8 cellular contexts compared by ENCODE assay signal in the genomic region with DNA sequence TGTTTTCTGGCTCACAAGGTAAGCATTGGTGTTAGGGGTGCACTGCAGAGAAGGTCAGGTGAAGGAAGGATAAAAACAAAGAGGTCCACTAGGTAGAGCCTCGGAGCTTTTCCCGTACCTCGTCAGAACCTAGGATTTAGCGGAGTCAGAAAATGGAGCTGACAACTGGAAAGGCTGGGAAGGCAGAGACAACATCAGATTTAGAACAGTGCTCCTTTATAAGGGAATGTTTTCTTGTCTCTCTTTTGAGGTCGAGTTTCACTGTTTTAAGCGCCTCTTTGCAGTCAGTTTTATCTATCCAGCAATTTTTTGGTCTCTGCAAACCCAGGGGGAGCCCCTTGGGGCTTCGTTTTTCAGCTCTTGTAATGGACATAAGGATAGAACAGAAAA.
A peak's percentile ranks its signal among the peaks of the same experiment; 100 is the strongest.
DNase-seq lines count a peak whose midpoint lies in the region; ATAC-seq and TF ChIP-seq lines count a peak whose summit lies in the region.

No MANE protein-coding gene starts in this region.

- no peak for TF ChIP-seq POLR2A in heart left ventricle (IDR thresholded peaks at IDR 0.05)

- peaks cover 82% of the 10 kb centered on the region for H3K36me3 Mint-ChIP-seq in activated CD8-positive, alpha-beta T cell treated with anti-CD3 and anti-CD28 coated beads for 36 hours (ENCODE audit: low read depth)

- H3K9ac ChIP-seq in GM23248 (peak overlapping the region; percentile 76), skeletal muscle satellite cell (ENCODE audit: low read depth, low read length) (peak overlapping the region; percentile 77)

- TF ChIP-seq CTCF in activated CD8-positive, alpha-beta T cell treated with anti-CD3 and anti-CD28 coated beads for 36 hours (IDR thresholded peaks at IDR 0.05) = no peak
- TF ChIP-seq CTCF in heart left ventricle (IDR thresholded peaks at IDR 0.05) (no peak), GM13977 (IDR thresholded peaks at IDR 0.05; ENCODE audit: extremely low read depth, insufficient read depth, missing control alignments) (no peak)

- DNase-seq in GM23248 (no peak), heart left ventricle (no peak), GM13977 (ENCODE audit: low spot score) (no peak), NCI-H1048 (lab: John Stamatoyannopoulos, UW) (no peak)
- DNase-seq in activated CD8-positive, alpha-beta T cell treated with anti-CD3 and anti-CD28 coated beads for 36 hours = no peak

- H4K20me1 ChIP-seq in GM23248 (ENCODE audit: insufficient read depth) = no peaks in the 10 kb centered on the region

- peaks cover 23% of the 10 kb centered on the region for H3F3A ChIP-seq in GM23248 (ENCODE audit: insufficient read depth)

- no peaks in the 10 kb centered on the region for H3K27me3 Mint-ChIP-seq in activated CD8-positive, alpha-beta T cell treated with anti-CD3 and anti-CD28 coated beads for 36 hours

- no peaks in the 10 kb centered on the region for H3K9me2 ChIP-seq in GM23248 (ENCODE audit: insufficient read depth)

- H3K27ac Mint-ChIP-seq in activated CD8-positive, alpha-beta T cell treated with anti-CD3 and anti-CD28 coated beads for 36 hours = peak overlapping the region; percentile 89

- 73 to 75% methylated on average over 7 of the region's 7 CpGs for WGBS in GM23248 (ENCODE audit: low coverage in 1 of 2, low lambda C conversion rate in 2 of 2, missing lambda C conversion rate in 2 of 2), 2 experiments
- 49 to 57% (median 52%) methylated on average over 7 of the region's 7 CpGs for WGBS in heart left ventricle, 4 donors

- no peak for ATAC-seq in activated CD8-positive, alpha-beta T cell treated with anti-CD3 and anti-CD28 coated beads for 36 hours
- peak in 3 of 4 donors; percentile 13 to 25 (median 18) for ATAC-seq in heart left ventricle
- ATAC-seq in HG03139 (IDR thresholded peaks at IDR 0.05; ENCODE audit: unreplicated experiment) = no peak
- no peak for ATAC-seq in GM19324 (IDR thresholded peaks at IDR 0.05; ENCODE audit: low FRiP score, unreplicated experiment)

- H3K27ac ChIP-seq in GM23248 (peak overlapping the region; percentile 52; the same call in 1 of the 2 replicates), heart left ventricle (peak overlapping the region; percentile 85 to 97 (median 89))

- H3K9me3 Mint-ChIP-seq in activated CD8-positive, alpha-beta T cell treated with anti-CD3 and anti-CD28 coated beads for 36 hours = no peaks in the 10 kb centered on the region

- H3K4me3 ChIP-seq in GM23248 (peak overlapping the region; percentile 78), heart left ventricle (peak overlapping the region in 11 of 12 donors; percentile 27 to 70 (median 52)), skeletal muscle satellite cell (ENCODE audit: low read length) (peak overlapping the region; percentile 64)

- H3K4me1 ChIP-seq in GM23248 (ENCODE audit: insufficient read depth) = peaks cover 29% of the 10 kb centered on the region
- H3K4me1 ChIP-seq in heart left ventricle = peaks cover 0 to 67% (median 21%) of the 10 kb centered on the region in 12 donors
- H3K4me1 ChIP-seq in skeletal muscle satellite cell (ENCODE audit: control insufficient read depth, insufficient read depth, low read length) = peaks cover 17% of the 10 kb centered on the region

- CTCF ChIA-PET in activated CD8-positive, alpha-beta T cell treated with anti-CD3 and anti-CD28 coated beads for 36 hours (lab: Charles Lee) = interaction anchor here (0.8 to 1.4 kb wide), 3 partner anchors 11 to 77 kb away, joined by 3 to 5 read pairs (median 3); no protein-coding TSS in a partner anchor

- intact Hi-C loops in activated CD8-positive, alpha-beta T cell treated with anti-CD3 and anti-CD28 coated beads for 36 hours (cut with micrococcal nuclease) = loop anchor here (5.0 kb wide), 1 partner anchor 75 kb away; no protein-coding TSS in a partner anchor
- intact Hi-C loops in heart left ventricle (cut with DNase I) = loop anchor here in 6 of 10 donors (2.0 to 10.0 kb wide), 6 partner anchors 72 to 82 kb away; partner anchors contain the start of gene FNBP1 (in 2 of the 6)

- H3K4me1 Mint-ChIP-seq in activated CD8-positive, alpha-beta T cell treated with anti-CD3 and anti-CD28 coated beads for 36 hours (ENCODE audit: low read depth) = peaks cover 87% of the 10 kb centered on the region

- peak overlapping the region; percentile 79 for H3K4me3 Mint-ChIP-seq in activated CD8-positive, alpha-beta T cell treated with anti-CD3 and anti-CD28 coated beads for 36 hours

- POLR2A ChIA-PET in activated CD8-positive, alpha-beta T cell treated with anti-CD3 and anti-CD28 coated beads for 36 hours (lab: Charles Lee) = interaction anchor here (0.6 to 3.0 kb wide), 17 partner anchors 10 to 79 kb away, joined by 3 to 12 read pairs (median 4); no protein-coding TSS in a partner anchor

- H2AFZ ChIP-seq in GM23248 = peak overlapping the region; percentile 65

- peak overlapping the region; percentile 98 for H3K4me2 ChIP-seq in GM23248 (ENCODE audit: unreplicated experiment)
- peak overlapping the region; percentile 79 for H3K4me2 ChIP-seq in skeletal muscle satellite cell (ENCODE audit: low read length)

- H3K9me3 ChIP-seq in GM23248 (ENCODE audit: low read depth) (no peaks in the 10 kb centered on the region), heart left ventricle (no peaks in the 10 kb centered on the region), skeletal muscle satellite cell (replicated peaks; ENCODE audit: low read length) (no peaks in the 10 kb centered on the region)

- H3K27me3 ChIP-seq in GM23248 (replicated peaks; ENCODE audit: insufficient read depth) (no peaks in the 10 kb centered on the region), heart left ventricle (no peaks in the 10 kb centered on the region), skeletal muscle satellite cell (ENCODE audit: control insufficient read depth, insufficient read depth, low read length) (no peaks in the 10 kb centered on the region)

- H3K36me3 ChIP-seq in GM23248 (ENCODE audit: low read depth) (0 out of 2 replicates have a peak, but pooled peaks cover 7% of the 10 kb centered on the region), heart left ventricle (peaks cover 0 to 13% (median 10%) of the 10 kb centered on the region in 9 donors), skeletal muscle satellite cell (ENCODE audit: insufficient read depth, low read length) (no peaks in the 10 kb centered on the region)

- no peaks in the 10 kb centered on the region for H3K79me2 ChIP-seq in GM23248 (ENCODE audit: insufficient read depth)

- in situ Hi-C loops in GM23248 (cut with MboI) (no loop called here), GM13977 (cut with MboI; ENCODE audit: low pct_unique_long_range_greater_than_20kb, low sequenced_read_pairs, unreplicated experiment) (no loop called here)

Comparison
In these comparisons a context has a peak if more than half of its experiments do, and no peak if none do; other contexts are left out.
1. ATAC-seq: peak in heart left ventricle (3 of 4); none in activated CD8-positive, alpha-beta T cell treated with anti-CD3 and anti-CD28 coated beads for 36 hours (single experiment), HG03139 (single experiment) and GM19324 (single experiment).
2. Peak in every context shown above with its lines, with median percentiles within 50 percentile points of each other: H3K4me3 ChIP-seq.